ENCODE assay signal across 10 cellular contexts in genomic region chr3:166837535-166837934, GRCh38.
DNase-seq lines count a peak whose midpoint lies in the region; ATAC-seq and TF ChIP-seq lines count a peak whose summit lies in the region.
"Had no signal": no experiment of that assay in that cellular context is flagged by ENCODE, and none has a peak within 500 bp of the region (broad histone marks: within the 10 kb centered on the region; RNA-seq: fewer than 3 reads in every experiment).

No MANE protein-coding gene starts in this region.

- H3K4me3 ChIP-seq in MM.1S (ENCODE audit: low read length) (no peak overlapping the region), astrocyte of the spinal cord (ENCODE audit: low read depth, low read length) (no peak overlapping the region), testis (no peak overlapping the region)
- H3K4me3 ChIP-seq: K562 had no signal

- H3K36me3 Mint-ChIP-seq in activated CD4-positive, alpha-beta T cell treated with anti-CD3 and anti-CD28 coated beads for 36 hours (ENCODE audit: low read depth): no peaks in the 10 kb centered on the region
- no peaks in the 10 kb centered on the region for H3K36me3 Mint-ChIP-seq in T-cell
- H3K36me3 Mint-ChIP-seq: activated naive CD4-positive, alpha-beta T cell treated with anti-CD3 and anti-CD28 coated beads, Interleukin-2, amount 50 U/mL, for 72 hours had no signal

- intact Hi-C loops in activated CD4-positive, alpha-beta T cell treated with anti-CD3 and anti-CD28 coated beads for 36 hours (cut with DNase I, micrococcal nuclease): loop anchor here in 1 of 2 experiments (10.0 kb wide), 1 partner anchor 517 kb away; no protein-coding TSS in a partner anchor
- intact Hi-C loops in testis (cut with DNase I; ENCODE audit: low total_unique reads): no loop called here

- H3K4me3 Mint-ChIP-seq in activated CD4-positive, alpha-beta T cell treated with anti-CD3 and anti-CD28 coated beads for 36 hours: no peak overlapping the region
- no peak overlapping the region for H3K4me3 Mint-ChIP-seq in T-cell

- H3K36me3 ChIP-seq in MM.1S (replicated peaks; ENCODE audit: insufficient read depth, low read length) (no peaks in the 10 kb centered on the region), testis (ENCODE audit: low read depth, missing control alignments) (no peaks in the 10 kb centered on the region)

- H2AFZ ChIP-seq in MM.1S (ENCODE audit: low read length): no peak overlapping the region

- no peak overlapping the region for H3K4me2 ChIP-seq in MM.1S (ENCODE audit: low read depth, low read length)

- no peak overlapping the region for H3K27ac Mint-ChIP-seq in activated CD4-positive, alpha-beta T cell treated with anti-CD3 and anti-CD28 coated beads for 36 hours
- no peak overlapping the region for H3K27ac Mint-ChIP-seq in T-cell
- H3K27ac Mint-ChIP-seq: activated naive CD4-positive, alpha-beta T cell treated with anti-CD3 and anti-CD28 coated beads, Interleukin-2, amount 50 U/mL, for 72 hours had no signal

- TF ChIP-seq CTCF in MM.1S (IDR thresholded peaks at IDR 0.05; ENCODE audit: low read length) (peak; percentile 68), astrocyte of the spinal cord (IDR thresholded peaks at IDR 0.05; ENCODE audit: low read depth, low read length) (peak; percentile 37), testis (IDR thresholded peaks at IDR 0.05) (no peak)

- H3K9me3 ChIP-seq in MM.1S (replicated peaks; ENCODE audit: insufficient read depth, low read length): no peaks in the 10 kb centered on the region
- H3K9me3 ChIP-seq in testis: no peaks in the 10 kb centered on the region

- H3K4me1 Mint-ChIP-seq in activated CD4-positive, alpha-beta T cell treated with anti-CD3 and anti-CD28 coated beads for 36 hours: no peaks in the 10 kb centered on the region
- no peaks in the 10 kb centered on the region for H3K4me1 Mint-ChIP-seq in T-cell

- H3K9ac ChIP-seq in MM.1S (ENCODE audit: low read length): no peak overlapping the region

- no peaks in the 10 kb centered on the region for H3K9me2 ChIP-seq in MM.1S (replicated peaks; ENCODE audit: insufficient read depth, low read length)

- H4K20me1 ChIP-seq in MM.1S (ENCODE audit: insufficient read depth, low read length): no peaks in the 10 kb centered on the region

- TF ChIP-seq POLR2A in testis (IDR thresholded peaks at IDR 0.05): no peak

- POLR2A ChIA-PET in activated CD4-positive, alpha-beta T cell treated with anti-CD3 and anti-CD28 coated beads for 36 hours (lab: Charles Lee): no interaction called here
- POLR2A ChIA-PET in T-cell (lab: Charles Lee): interaction anchor here (0.6 kb wide), 3 partner anchors 21 to 474 kb away, joined by 3 to 4 read pairs (median 4); no protein-coding TSS in a partner anchor

- CTCF ChIA-PET in activated CD4-positive, alpha-beta T cell treated with anti-CD3 and anti-CD28 coated beads for 36 hours (lab: Charles Lee): no interaction called here
- CTCF ChIA-PET in T-cell (lab: Charles Lee): no interaction called here

- no peaks in the 10 kb centered on the region for H3K79me2 ChIP-seq in MM.1S (ENCODE audit: low read length)

- no peaks in the 10 kb centered on the region for H3K4me1 ChIP-seq in MM.1S (ENCODE audit: low read length)
- H3K4me1 ChIP-seq in testis: no peaks in the 10 kb centered on the region

- H3K27me3 ChIP-seq in MM.1S (replicated peaks; ENCODE audit: insufficient read depth, low read length) (no peaks in the 10 kb centered on the region), testis (no peaks in the 10 kb centered on the region)

- no peaks in the 10 kb centered on the region for H3F3A ChIP-seq in MM.1S (ENCODE audit: insufficient read depth, low read length)

- 79 to 85% methylated on average over 4 of the region's 4 CpGs for WGBS in testis, 2 donors

- no peak overlapping the region for H3K27ac ChIP-seq in MM.1S (ENCODE audit: low read length)
- no peak overlapping the region for H3K27ac ChIP-seq in testis

- no peaks in the 10 kb centered on the region for H3K27me3 Mint-ChIP-seq in activated CD4-positive, alpha-beta T cell treated with anti-CD3 and anti-CD28 coated beads for 36 hours
- no peaks in the 10 kb centered on the region for H3K27me3 Mint-ChIP-seq in T-cell

- in situ Hi-C loops in astrocyte of the spinal cord (cut with HindIII; ENCODE audit: low sequenced_read_pairs): no loop called here

- H3K9me3 Mint-ChIP-seq in activated CD4-positive, alpha-beta T cell treated with anti-CD3 and anti-CD28 coated beads for 36 hours (ENCODE audit: low read depth): no peaks in the 10 kb centered on the region
- peaks cover 4 to 9% (median 6%) of the 10 kb centered on the region in 3 donors for H3K9me3 Mint-ChIP-seq in T-cell

- DNase-seq in activated CD4-positive, alpha-beta T cell treated with anti-CD3 and anti-CD28 coated beads for 36 hours: peak; percentile 6
- DNase-seq in activated CD4-positive, alpha-beta T cell treated with anti-CD3 and anti-CD28 coated beads for 48 hours: no peak
- DNase-seq in MM.1S (peak; percentile 67), astrocyte of the spinal cord (ENCODE audit: low read depth, low spot score) (peak; percentile 7), testis (peak; percentile 28), RKO (ENCODE audit: low spot score) (no peak), T-cell (no peak)

- peak; percentile 39 for ATAC-seq in activated CD4-positive, alpha-beta T cell treated with anti-CD3 and anti-CD28 coated beads for 36 hours
- ATAC-seq in GM19397 (IDR thresholded peaks at IDR 0.05; ENCODE audit: unreplicated experiment) (no peak), T-cell (replicated peaks in 1 of 4) (no peak)
- ATAC-seq: activated naive CD4-positive, alpha-beta T cell treated with anti-CD3 and anti-CD28 coated beads, Interleukin-2, amount 50 U/mL, for 72 hours; K562 had no signal

Comparison
In these comparisons a context has a peak if more than half of its experiments do, and no peak if none do; other contexts are left out.
1. DNase-seq: peak in activated CD4-positive, alpha-beta T cell treated with anti-CD3 and anti-CD28 coated beads for 36 hours (single experiment), MM.1S (single experiment), astrocyte of the spinal cord (single experiment) and testis (single experiment); none in activated CD4-positive, alpha-beta T cell treated with anti-CD3 and anti-CD28 coated beads for 48 hours (single experiment), RKO (single experiment) and T-cell (0 of 34).
2. CTCF ChIP-seq: peak in MM.1S (single experiment) and astrocyte of the spinal cord (single experiment); none in testis (0 of 3).